8 cellular contexts compared by ENCODE assay signal in the genomic region with DNA sequence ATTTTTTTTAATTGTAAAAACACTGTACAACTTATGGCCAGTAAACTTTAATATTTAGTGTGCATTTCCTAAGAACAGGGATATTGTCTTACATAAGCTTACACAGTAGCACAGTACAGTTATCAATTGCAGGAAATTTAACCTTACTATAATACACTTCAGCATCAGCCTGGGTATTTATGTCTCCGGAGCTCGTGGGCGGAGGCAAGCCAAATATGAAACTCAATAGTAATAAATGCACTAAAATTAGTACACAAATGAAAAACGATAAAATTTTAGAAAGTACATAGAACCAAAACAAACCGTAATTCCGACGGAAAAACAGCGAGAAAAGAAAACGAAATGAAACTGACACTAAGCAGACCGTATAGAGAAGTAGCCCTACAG.
DNase-seq lines count a peak whose midpoint lies in the region; ATAC-seq and TF ChIP-seq lines count a peak whose summit lies in the region.

No MANE protein-coding gene starts in this region.

- no peaks in the 10 kb centered on the region for H3K36me3 ChIP-seq in KOPT-K1 (ENCODE audit: insufficient read depth, low read length)

- ATAC-seq in GM19025 (IDR thresholded peaks at IDR 0.05; ENCODE audit: low read depth, unreplicated experiment): peak; percentile 3

- H3K4me3 ChIP-seq in choroid plexus epithelial cell (ENCODE audit: low read depth, low read length): peak overlapping the region; percentile 71

- DNase-seq in choroid plexus epithelial cell (ENCODE audit: low read depth): no peak
- DNase-seq in stimulated activated CD4-positive, alpha-beta T cell treated with anti-CD3 and anti-CD28 coated beads, Interleukin-2, amount 100 ng/mL, for 24 hours: peak; percentile 33 to 34
- no peak for DNase-seq in NCI-H2081 treated with DMSO at 0.1 percent for 48 hours (lab: John Stamatoyannopoulos, UW)
- no peak for DNase-seq in kidney tubule cell (ENCODE audit: low spot score)
- no peak for DNase-seq in COLO668 (lab: John Stamatoyannopoulos, UW; ENCODE audit: unreplicated experiment)
- DNase-seq in DMS 273 (lab: John Stamatoyannopoulos, UW; ENCODE audit: unreplicated experiment): no peak

- peak overlapping the region; percentile 95 for H3K27ac ChIP-seq in KOPT-K1 (ENCODE audit: low read depth, low read length, poor library complexity, severe bottlenecking)

- no peak for TF ChIP-seq CTCF in choroid plexus epithelial cell (conservative IDR thresholded peaks at IDR 0.05; ENCODE audit: low read depth, low read length)

- H3K9me3 ChIP-seq in KOPT-K1 (ENCODE audit: insufficient read depth, low read length, poor library complexity, severe bottlenecking): peaks cover 12% of the 10 kb centered on the region

Comparison
In these comparisons a context has a peak if more than half of its experiments do, and no peak if none do; other contexts are left out.
1. DNase-seq: peak in stimulated activated CD4-positive, alpha-beta T cell treated with anti-CD3 and anti-CD28 coated beads, Interleukin-2, amount 100 ng/mL, for 24 hours (2 of 2); none in choroid plexus epithelial cell (single experiment), NCI-H2081 treated with DMSO at 0.1 percent for 48 hours (single experiment), kidney tubule cell (single experiment), COLO668 (single experiment) and DMS 273 (single experiment).